Comparison of ENCODE assay signal across 8 cellular contexts in the genomic region with DNA sequence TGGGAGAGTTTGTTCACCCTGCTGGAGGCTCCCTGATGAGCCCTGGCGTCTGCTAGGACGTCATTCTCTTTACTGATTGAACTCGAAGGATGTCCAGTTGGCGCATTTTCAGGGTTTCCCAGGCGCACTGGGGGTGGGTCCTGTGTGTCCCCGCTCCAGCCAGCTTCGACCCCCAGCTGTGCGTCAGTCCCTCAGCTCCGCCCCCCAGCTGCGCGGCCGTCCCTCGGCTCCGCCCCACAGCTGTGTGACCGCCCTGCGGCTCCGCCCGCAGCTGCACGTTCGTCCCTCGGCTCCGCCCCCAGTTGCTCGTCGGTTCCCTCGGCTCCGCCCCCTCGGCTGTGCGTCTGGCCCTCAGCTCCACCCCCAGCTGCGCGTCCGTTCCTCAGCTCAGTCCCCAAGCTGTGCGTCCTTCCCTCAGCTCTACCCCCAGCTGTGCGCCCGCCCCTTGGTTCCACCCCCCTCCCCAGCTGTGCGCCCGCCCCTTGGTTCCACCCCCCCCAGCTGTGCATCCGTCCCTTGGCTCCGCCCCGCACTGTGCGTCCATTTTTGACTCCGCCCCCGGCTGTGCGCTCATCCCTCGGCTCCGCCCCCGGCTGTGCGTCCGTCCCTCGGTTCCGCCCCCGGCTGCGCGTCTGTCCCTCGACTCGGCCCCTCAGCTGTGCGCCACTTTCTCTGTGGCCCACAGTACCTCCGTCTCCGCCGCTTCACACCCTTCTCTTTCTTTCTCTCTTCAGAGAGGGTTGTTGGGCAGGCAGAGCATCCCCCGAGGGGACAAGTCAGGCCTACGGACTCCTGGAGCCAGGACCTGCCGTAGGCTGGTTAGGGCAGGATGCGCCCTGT.
A peak's percentile ranks its signal among the peaks of the same experiment; 100 is the strongest.
DNase-seq lines count a peak whose midpoint lies in the region; ATAC-seq lines count a peak whose summit lies in the region.

No MANE protein-coding gene starts in this region.

- ATAC-seq in GM18498 (IDR thresholded peaks at IDR 0.05; ENCODE audit: unreplicated experiment) (peak; percentile 87), HG02885 (IDR thresholded peaks at IDR 0.05; ENCODE audit: poor library complexity, unreplicated experiment) (peak; percentile 86)

- DNase-seq in NCI-H2081 treated with DMSO at 0.1 percent for 48 hours (lab: John Stamatoyannopoulos, UW) (peak; percentile 40), islet precursor cell (peak; percentile 99), cortex of kidney (lab: John Stamatoyannopoulos, UW) (no peak)
- peak; percentile 94 to 99 (median 97) for DNase-seq in activated CD4-positive, CD25-positive, alpha-beta regulatory T cell (lab: John Stamatoyannopoulos, UW)
- peak; percentile 98 for DNase-seq in central memory CD4-positive, alpha-beta T cell
- peak; percentile 88 to 95 for DNase-seq in stimulated activated CD4-positive, alpha-beta T cell treated with anti-CD3 and anti-CD28 coated beads, Interleukin-12 subunit alpha, Interleukin-12 subunit beta, amount 100 ng/mL, for 24 hours (ENCODE audit: low read depth in 2 of 2)
